Comparison of ENCODE assay signal across 10 cellular contexts in the genomic region with DNA sequence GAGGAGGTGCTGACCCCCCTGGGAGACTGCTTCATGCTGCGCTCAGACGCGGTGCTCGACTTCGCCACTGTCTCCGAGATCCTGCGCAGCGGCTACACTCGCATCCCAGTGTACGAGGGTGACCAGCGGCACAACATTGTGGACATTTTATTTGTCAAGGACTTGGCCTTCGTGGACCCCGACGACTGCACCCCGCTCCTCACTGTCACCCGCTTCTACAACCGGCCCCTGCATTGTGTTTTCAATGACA. TPM values are rescaled to one million over a fixed set of nuclear protein-coding genes. Genes with fewer than 3 reads are reported as not detected.
A peak's percentile ranks its signal among the peaks of the same experiment; 100 is the strongest.
DNase-seq lines count a peak whose midpoint lies in the region; ATAC-seq and TF ChIP-seq lines count a peak whose summit lies in the region.
"Had no signal": no experiment of that assay in that cellular context is flagged by ENCODE, and none has a peak within 500 bp of the region (broad histone marks: within the 10 kb centered on the region; RNA-seq: fewer than 3 reads in every experiment).

No MANE protein-coding gene starts in this region.

- TF ChIP-seq CTCF in VCaP (conservative IDR thresholded peaks at IDR 0.05) (no peak), hepatocyte (IDR thresholded peaks at IDR 0.05; ENCODE audit: poor library complexity) (no peak)

- peak overlapping the region; percentile 100 for H3K4me2 ChIP-seq in hepatocyte

- no peak overlapping the region for H3K27ac Mint-ChIP-seq in activated CD4-positive, alpha-beta T cell treated with anti-CD3 and anti-CD28 coated beads, Interleukin-2, amount 10 ng/mL, durations not matched to agents 7 days and 5 days

- no peak for DNase-seq in activated CD4-positive, alpha-beta T cell treated with anti-CD3 and anti-CD28 coated beads, Interleukin-2, amount 10 ng/mL, durations not matched to agents 7 days and 5 days
- DNase-seq in activated CD4-positive, alpha-beta T cell treated with anti-CD3 and anti-CD28 coated beads for 48 hours = no peak
- DNase-seq in hepatocyte (ENCODE audit: low spot score) = no peak
- DNase-seq in AG08395 (ENCODE audit: low spot score) = no peak
- no peak for DNase-seq in NCI-H2081 treated with DMSO at 0.1 percent for 48 hours (lab: John Stamatoyannopoulos, UW)

- POLR2A ChIA-PET in activated CD4-positive, alpha-beta T cell treated with anti-CD3 and anti-CD28 coated beads, Interleukin-2, amount 10 ng/mL, durations not matched to agents 7 days and 5 days (lab: Charles Lee) = no interaction called here

- H3K9me2 ChIP-seq in hepatocyte (replicated peaks; ENCODE audit: insufficient read depth) = no peaks in the 10 kb centered on the region

- WGBS in hepatocyte (ENCODE audit: low lambda C conversion rate, missing lambda C conversion rate) = 83% methylated on average over 17 of the region's 17 CpGs

- no peak overlapping the region for H2AFZ ChIP-seq in hepatocyte

- H3K79me2 ChIP-seq in hepatocyte = no peaks in the 10 kb centered on the region

- H3K27ac ChIP-seq in VCaP = peak overlapping the region; percentile 94
- no peak overlapping the region for H3K27ac ChIP-seq in hepatocyte
- H3K27ac ChIP-seq in skeletal muscle tissue (ENCODE audit: low read depth, low read length) = no peak overlapping the region
- H3K27ac ChIP-seq: thyroid gland had no signal

- H3K4me1 Mint-ChIP-seq in activated CD4-positive, alpha-beta T cell treated with anti-CD3 and anti-CD28 coated beads, Interleukin-2, amount 10 ng/mL, durations not matched to agents 7 days and 5 days = peaks cover 12% of the 10 kb centered on the region

- no peak for ATAC-seq in GM19351 (IDR thresholded peaks at IDR 0.05; ENCODE audit: unreplicated experiment)

- no peaks in the 10 kb centered on the region for H3K9me3 Mint-ChIP-seq in activated CD4-positive, alpha-beta T cell treated with anti-CD3 and anti-CD28 coated beads, Interleukin-2, amount 10 ng/mL, durations not matched to agents 7 days and 5 days

- H3K27me3 ChIP-seq in hepatocyte = peaks cover 55% of the 10 kb centered on the region
- peaks cover 31 to 50% (median 36%) of the 10 kb centered on the region in 3 donors for H3K27me3 ChIP-seq in skeletal muscle tissue (ENCODE audit: control insufficient read depth in 3 of 3, insufficient read depth in 3 of 3, low read length in 3 of 3)
- H3K27me3 ChIP-seq: thyroid gland had no signal

- peaks cover 10% of the 10 kb centered on the region for H3K4me1 ChIP-seq in hepatocyte (ENCODE audit: insufficient read depth)
- peaks cover 14 to 18% (median 15%) of the 10 kb centered on the region in 3 donors for H3K4me1 ChIP-seq in skeletal muscle tissue (ENCODE audit: control insufficient read depth in 3 of 3, insufficient read depth in 3 of 3, low read length in 3 of 3)

- H3K27me3 Mint-ChIP-seq in activated CD4-positive, alpha-beta T cell treated with anti-CD3 and anti-CD28 coated beads, Interleukin-2, amount 10 ng/mL, durations not matched to agents 7 days and 5 days = peaks cover 34% of the 10 kb centered on the region

- H4K20me1 ChIP-seq in hepatocyte (ENCODE audit: insufficient read depth, poor library complexity, severe bottlenecking) = no peaks in the 10 kb centered on the region

- H3K9me3 ChIP-seq in hepatocyte (ENCODE audit: low read depth) (no peaks in the 10 kb centered on the region), skeletal muscle tissue (ENCODE audit: control insufficient read depth in 3 of 3, low read length in 3 of 3) (peaks cover 0 to 3% (median 0%) of the 10 kb centered on the region in 3 donors)
- H3K9me3 ChIP-seq: thyroid gland had no signal

- H3K4me3 ChIP-seq in hepatocyte (no peak overlapping the region), skeletal muscle tissue (ENCODE audit: low read length in 3 of 3) (peak overlapping the region in 2 of 3 donors; percentile 14 to 61)

- no peaks in the 10 kb centered on the region for H3K36me3 ChIP-seq in hepatocyte (replicated peaks; ENCODE audit: insufficient read depth, low read depth)
- H3K36me3 ChIP-seq in skeletal muscle tissue (ENCODE audit: control insufficient read depth in 3 of 3, insufficient read depth in 3 of 3, low read length in 3 of 3) = no peaks in the 10 kb centered on the region
- H3K36me3 ChIP-seq: thyroid gland had no signal

- H3K4me3 Mint-ChIP-seq in activated CD4-positive, alpha-beta T cell treated with anti-CD3 and anti-CD28 coated beads, Interleukin-2, amount 10 ng/mL, durations not matched to agents 7 days and 5 days = peak overlapping the region; percentile 17

- CTCF ChIA-PET in activated CD4-positive, alpha-beta T cell treated with anti-CD3 and anti-CD28 coated beads, Interleukin-2, amount 10 ng/mL, durations not matched to agents 7 days and 5 days (lab: Charles Lee) = no interaction called here

- H3K36me3 Mint-ChIP-seq in activated CD4-positive, alpha-beta T cell treated with anti-CD3 and anti-CD28 coated beads, Interleukin-2, amount 10 ng/mL, durations not matched to agents 7 days and 5 days (ENCODE audit: low read depth) = no peaks in the 10 kb centered on the region

- no peak overlapping the region for H3K9ac ChIP-seq in skeletal muscle tissue (ENCODE audit: low read depth in 1 of 3, low read length in 3 of 3)

RNA-seq across cellular contexts. Expression of a gene that starts 1.4 kb away (rescaled TPM):
- under 1 TPM; 0.54 to 0.57 TPM for total RNA-seq in activated CD4-positive, alpha-beta T cell treated with anti-CD3 and anti-CD28 coated beads, Interleukin-2, amount 10 ng/mL, durations not matched to agents 7 days and 5 days
- 3.8 and 4.8 TPM in 2 replicates for total RNA-seq in hepatocyte
- 2.2 and 2.5 TPM in 2 replicates for polyA plus RNA-seq in hepatocyte
- not detected for total RNA-seq in skeletal muscle tissue
- total RNA-seq: HT-29 had no signal
